In genomic region chr5:143634689-143635088, GRCh38 we compare ENCODE assay signal across 20 cellular contexts.
"Had no signal": no experiment of that assay in that cellular context is flagged by ENCODE, and none has a peak within 500 bp of the region (broad histone marks: within the 10 kb centered on the region; RNA-seq: fewer than 3 reads in every experiment).

No MANE protein-coding gene starts in this region.

- H3K27ac ChIP-seq: dorsolateral prefrontal cortex, epithelial cell of prostate, neural progenitor cell, parathyroid adenoma, prostate gland, right lobe of liver, tibial artery had no signal

- H3K79me2 ChIP-seq: parathyroid adenoma had no signal

- H3K27me3 ChIP-seq: dorsolateral prefrontal cortex, esophagus muscularis mucosa, neural progenitor cell, right lobe of liver, tibial artery, upper lobe of left lung had no signal

- H3K4me1 Mint-ChIP-seq: natural killer cell; neural progenitor cell; stimulated activated effector memory CD8-positive, alpha-beta T cell treated with anti-CD3 and anti-CD28 coated beads, Interleukin-12 subunit alpha, Interleukin-12 subunit beta, amount 100 ng/mL, for 72 hours had no signal

- H3K9ac ChIP-seq: neural progenitor cell, parathyroid adenoma had no signal

- H3K27ac Mint-ChIP-seq: natural killer cell; neural progenitor cell; stimulated activated effector memory CD8-positive, alpha-beta T cell treated with anti-CD3 and anti-CD28 coated beads, Interleukin-12 subunit alpha, Interleukin-12 subunit beta, amount 100 ng/mL, for 72 hours had no signal

- ATAC-seq: left colon; natural killer cell; right lobe of liver; stimulated activated effector memory CD8-positive, alpha-beta T cell treated with anti-CD3 and anti-CD28 coated beads, Interleukin-12 subunit alpha, Interleukin-12 subunit beta, amount 100 ng/mL, for 72 hours; stimulated activated naive CD8-positive, alpha-beta T cell treated with anti-CD3 and anti-CD28 coated beads, Interleukin-15, Interleukin-2, amounts not matched to agents 100 U/mL and 50 U/mL, for 24 hours had no signal

- H3K4me3 ChIP-seq: dorsolateral prefrontal cortex, esophagus muscularis mucosa, mucosa of descending colon, neural progenitor cell, prostate gland, right lobe of liver, tibial artery, upper lobe of left lung had no signal

- H3K4me1 ChIP-seq: neural progenitor cell, parathyroid adenoma, prostate gland, right lobe of liver had no signal

- H3K4me2 ChIP-seq: neural progenitor cell had no signal

- H2AFZ ChIP-seq: parathyroid adenoma had no signal

- H3K36me3 ChIP-seq: esophagus muscularis mucosa, neural progenitor cell, prostate gland, right lobe of liver, tibial artery, upper lobe of left lung had no signal

- H3K4me3 Mint-ChIP-seq: natural killer cell; neural progenitor cell; stimulated activated effector memory CD8-positive, alpha-beta T cell treated with anti-CD3 and anti-CD28 coated beads, Interleukin-12 subunit alpha, Interleukin-12 subunit beta, amount 100 ng/mL, for 72 hours had no signal

- H3K36me3 Mint-ChIP-seq: natural killer cell; neural progenitor cell; stimulated activated effector memory CD8-positive, alpha-beta T cell treated with anti-CD3 and anti-CD28 coated beads, Interleukin-12 subunit alpha, Interleukin-12 subunit beta, amount 100 ng/mL, for 72 hours had no signal

- DNase-seq: central memory CD4-positive, alpha-beta T cell; cortex of kidney; dorsolateral prefrontal cortex; effector memory CD4-positive, alpha-beta T cell; left colon; mucosa of descending colon; natural killer cell; nucleus accumbens; right lobe of liver; stimulated activated CD4-positive, alpha-beta T cell treated with anti-CD3 and anti-CD28 coated beads, Interleukin-4, amount 100 ng/mL, for 1 hour; stimulated activated CD8-positive, alpha-beta memory T cell treated with anti-CD3 and anti-CD28 coated beads, Interleukin-4, amount 100 ng/mL, for 48 hours; stimulated activated naive CD8-positive, alpha-beta T cell treated with anti-CD3 and anti-CD28 coated beads, Interleukin-15, Interleukin-2, amounts not matched to agents 100 U/mL and 50 U/mL, for 24 hours; tibial artery had no signal

- H3K9me3 Mint-ChIP-seq: natural killer cell; neural progenitor cell; stimulated activated effector memory CD8-positive, alpha-beta T cell treated with anti-CD3 and anti-CD28 coated beads, Interleukin-12 subunit alpha, Interleukin-12 subunit beta, amount 100 ng/mL, for 72 hours had no signal

- H3K9me3 ChIP-seq: esophagus muscularis mucosa, mucosa of descending colon, prostate gland, right lobe of liver, tibial artery, upper lobe of left lung had no signal
